ENCODE assay signal across 16 cellular contexts in the genomic region with DNA sequence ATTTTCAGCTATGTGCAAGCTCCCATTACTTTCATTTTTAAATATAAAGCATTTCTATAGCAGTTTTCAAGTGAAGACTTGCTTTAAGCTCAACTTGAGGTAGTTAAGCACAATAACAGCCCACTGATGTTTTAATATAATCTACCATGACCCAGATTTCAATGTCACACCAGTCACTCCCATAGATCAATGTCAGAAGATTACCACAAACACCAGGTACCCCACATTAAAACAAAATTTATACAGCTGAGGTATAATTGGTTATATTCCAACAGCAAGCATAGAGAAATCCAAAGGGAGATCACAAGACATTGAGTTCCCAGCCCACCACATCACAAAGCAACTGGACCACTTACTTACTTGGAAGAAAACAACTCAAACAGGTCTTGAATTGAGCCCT. TPM values are rescaled to one million over a fixed set of nuclear protein-coding genes. Genes with fewer than 3 reads are reported as not detected.
"Had no signal": no experiment of that assay in that cellular context is flagged by ENCODE, and none has a peak within 500 bp of the region (broad histone marks: within the 10 kb centered on the region; RNA-seq: fewer than 3 reads in every experiment).

No MANE protein-coding gene starts in this region.

- ATAC-seq: activated CD8-positive, alpha-beta memory T cell treated with anti-CD3 and anti-CD28 coated beads, Interleukin-2, amount 10 ng/mL, durations not matched to agents 7 days and 5 days; gastroesophageal sphincter; left lung; WTC11 had no signal

- H3K27ac ChIP-seq: colonic mucosa, gastroesophageal sphincter, left lung, neural progenitor cell, ovary, SJCRH30, upper lobe of left lung had no signal

- FAIRE-seq: keratinocyte had no signal

- H3K9me3 ChIP-seq: colonic mucosa, gastroesophageal sphincter, left lung, ovary, SJCRH30, upper lobe of left lung had no signal

- H3K9me3 Mint-ChIP-seq: activated CD4-positive, alpha-beta T cell treated with anti-CD3 and anti-CD28 coated beads, Interleukin-2, amount 10 ng/mL, durations not matched to agents 7 days and 5 days; activated T-helper 2 cell treated with anti-CD3 and anti-CD28 coated beads, Interferon-gamma antibody, Interleukin-2, Interleukin-4, amounts not matched to agents 10 μg/mL and 5 μg/mL and 100 μg/mL, durations not matched to agents 14 hours and 24 hours and 36 hours; neural progenitor cell; stimulated activated naive CD8-positive, alpha-beta T cell treated with anti-CD3 and anti-CD28 coated beads, Interleukin-15, Interleukin-2, amounts not matched to agents 100 ng/mL and 50 ng/mL, for 24 hours; WTC11 had no signal

- H3K27me3 ChIP-seq: colonic mucosa, gastroesophageal sphincter, left lung, neural progenitor cell, ovary, SJCRH30, upper lobe of left lung had no signal

- DNase-seq: activated CD4-positive, alpha-beta T cell treated with anti-CD3 and anti-CD28 coated beads, Interleukin-2, amount 10 ng/mL, durations not matched to agents 7 days and 5 days; activated CD8-positive, alpha-beta memory T cell treated with anti-CD3 and anti-CD28 coated beads, Interleukin-2, amount 10 ng/mL, durations not matched to agents 7 days and 5 days; colonic mucosa; effector CD4-positive, alpha-beta T cell; left lung; ovary; SJCRH30; stimulated activated CD4-positive, alpha-beta T cell treated with anti-CD3 and anti-CD28 coated beads, Interleukin-2, amount 100 ng/mL, for 48 hours; SW 1271; upper lobe of left lung had no signal

- H3K36me3 ChIP-seq: ovary had no signal

- H3K4me3 ChIP-seq: colonic mucosa, gastroesophageal sphincter, left lung, neural progenitor cell, ovary, SJCRH30, upper lobe of left lung had no signal

- H3K27ac Mint-ChIP-seq: activated CD4-positive, alpha-beta T cell treated with anti-CD3 and anti-CD28 coated beads, Interleukin-2, amount 10 ng/mL, durations not matched to agents 7 days and 5 days; activated CD8-positive, alpha-beta memory T cell treated with anti-CD3 and anti-CD28 coated beads, Interleukin-2, amount 10 ng/mL, durations not matched to agents 7 days and 5 days; activated T-helper 2 cell treated with anti-CD3 and anti-CD28 coated beads, Interferon-gamma antibody, Interleukin-2, Interleukin-4, amounts not matched to agents 10 μg/mL and 5 μg/mL and 100 μg/mL, durations not matched to agents 14 hours and 24 hours and 36 hours; neural progenitor cell; stimulated activated naive CD8-positive, alpha-beta T cell treated with anti-CD3 and anti-CD28 coated beads, Interleukin-15, Interleukin-2, amounts not matched to agents 100 ng/mL and 50 ng/mL, for 24 hours; WTC11 had no signal

- H3K4me1 ChIP-seq: colonic mucosa, SJCRH30 had no signal

- H3K27me3 Mint-ChIP-seq: activated CD4-positive, alpha-beta T cell treated with anti-CD3 and anti-CD28 coated beads, Interleukin-2, amount 10 ng/mL, durations not matched to agents 7 days and 5 days; activated CD8-positive, alpha-beta memory T cell treated with anti-CD3 and anti-CD28 coated beads, Interleukin-2, amount 10 ng/mL, durations not matched to agents 7 days and 5 days; stimulated activated naive CD8-positive, alpha-beta T cell treated with anti-CD3 and anti-CD28 coated beads, Interleukin-15, Interleukin-2, amounts not matched to agents 100 ng/mL and 50 ng/mL, for 24 hours had no signal

- H3K4me3 Mint-ChIP-seq: activated CD4-positive, alpha-beta T cell treated with anti-CD3 and anti-CD28 coated beads, Interleukin-2, amount 10 ng/mL, durations not matched to agents 7 days and 5 days; activated CD8-positive, alpha-beta memory T cell treated with anti-CD3 and anti-CD28 coated beads, Interleukin-2, amount 10 ng/mL, durations not matched to agents 7 days and 5 days; neural progenitor cell; stimulated activated naive CD8-positive, alpha-beta T cell treated with anti-CD3 and anti-CD28 coated beads, Interleukin-15, Interleukin-2, amounts not matched to agents 100 ng/mL and 50 ng/mL, for 24 hours; WTC11 had no signal

RNA-seq across cellular contexts. Expression of a gene that starts 38.7 kb away (rescaled TPM):
- total RNA-seq: WTC11 had no signal
